In the genomic region with DNA sequence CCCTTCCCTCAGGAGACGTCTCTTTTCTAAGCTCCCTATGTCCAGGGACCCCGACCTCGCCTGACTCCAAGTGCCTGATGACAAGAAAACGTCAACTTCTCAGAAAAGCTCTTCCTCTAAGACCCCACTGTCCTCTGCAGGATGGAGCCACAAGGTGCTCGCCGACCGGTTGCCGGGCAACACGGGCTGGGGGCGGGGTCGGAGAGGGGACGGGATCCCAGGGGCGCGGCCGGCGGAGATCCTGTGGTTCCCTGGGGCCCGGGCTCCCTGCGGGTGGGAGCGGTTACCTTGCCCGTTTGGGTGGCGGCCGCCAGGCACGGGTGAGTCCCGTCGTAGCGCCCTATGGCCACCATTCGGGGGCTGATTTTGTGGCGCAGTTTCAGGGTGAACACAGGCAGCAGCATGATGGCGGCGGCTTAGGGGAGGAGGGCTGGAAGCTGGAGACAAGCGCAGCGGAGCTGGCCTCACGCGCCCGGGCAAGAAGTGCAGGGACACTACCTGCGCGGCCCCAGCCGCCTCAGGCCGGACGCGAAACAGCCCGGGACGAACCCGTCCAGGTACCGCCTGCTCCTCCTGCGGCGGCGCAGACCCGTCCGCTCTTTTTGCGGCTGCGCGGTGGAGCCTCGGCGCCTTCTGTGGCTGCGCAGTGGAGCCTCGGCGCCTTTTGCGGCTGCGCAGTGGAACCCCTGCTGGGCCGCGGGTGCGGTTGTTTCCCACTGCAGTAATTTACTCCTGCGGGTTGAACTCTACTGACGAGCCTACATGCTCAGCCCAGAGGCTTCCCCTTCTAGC, we compare ENCODE assay signal across 8 cellular contexts. TPM values are rescaled to one million over a fixed set of nuclear protein-coding genes. Genes with fewer than 3 reads are reported as not detected.
DNase-seq lines count a peak whose midpoint lies in the region; ATAC-seq, FAIRE-seq and TF ChIP-seq lines count a peak whose summit lies in the region.

TSS of gene BBS2 (minus strand) at position 566 of the 792 bp plus-strand sequence. CDS start at position 404, 162 bp downstream.

- H3K4me1 Mint-ChIP-seq in endodermal cell, result peaks cover 11% of the 10 kb centered on the region

- peaks cover 2% of the 10 kb centered on the region for H3K4me1 ChIP-seq in NT2/D1 (ENCODE audit: insufficient read depth, insufficient read length)
- H3K4me1 ChIP-seq in endodermal cell (ENCODE audit: control insufficient read depth, insufficient read depth, low read length), result no peaks in the 10 kb centered on the region

- H3K27ac Mint-ChIP-seq in endodermal cell, result peak within 1 kb of the TSS; percentile 74

- H3K27me3 Mint-ChIP-seq in endodermal cell (ENCODE audit: insufficient read depth), result peaks cover 11% of the 10 kb centered on the region

- H3K36me3 ChIP-seq in NT2/D1 (ENCODE audit: insufficient read depth, insufficient read length, low read length) (no peaks in the 10 kb centered on the region), endodermal cell (ENCODE audit: control insufficient read depth, insufficient read depth, low read length) (no peaks in the 10 kb centered on the region)

- H3K9ac ChIP-seq in NT2/D1 (ENCODE audit: insufficient read length, low read depth), result peak within 1 kb of the TSS; percentile 92
- peak within 1 kb of the TSS; percentile 60 for H3K9ac ChIP-seq in endodermal cell (ENCODE audit: extremely low read depth, low read length, poor library complexity, severe bottlenecking)

- H3K9me3 ChIP-seq in NT2/D1 (ENCODE audit: insufficient read depth, low read length) (no peaks in the 10 kb centered on the region), endodermal cell (ENCODE audit: control insufficient read depth, low read length) (no peaks in the 10 kb centered on the region)

- H3K36me3 Mint-ChIP-seq in endodermal cell (ENCODE audit: low read depth), result no peaks in the 10 kb centered on the region

- 0 to 1% methylated on average over 29 to 65 of the region's 65 CpGs for WGBS in endodermal cell (ENCODE audit: insufficient coverage in 1 of 2, insufficient read length in 1 of 2), 2 experiments

- peak within 1 kb of the TSS; percentile 38 for H3K27ac ChIP-seq in endodermal cell (ENCODE audit: low read depth, low read length)

- FAIRE-seq in HTR-8/SVneo (lab: Jason Lieb, UNC), result peak; percentile 83

- H3K4me3 Mint-ChIP-seq in endodermal cell, result peak within 1 kb of the TSS; percentile 78

- no peak for TF ChIP-seq CTCF in endodermal cell (conservative IDR thresholded peaks at IDR 0.05)

- H3K27me3 ChIP-seq in NT2/D1 (ENCODE audit: insufficient read depth, insufficient read length) (no peaks in the 10 kb centered on the region), endodermal cell (ENCODE audit: control insufficient read depth, insufficient read depth, low read length, poor library complexity, severe bottlenecking) (no peaks in the 10 kb centered on the region)

- no peaks in the 10 kb centered on the region for H3K9me3 Mint-ChIP-seq in endodermal cell

- H3K4me3 ChIP-seq in NT2/D1 (ENCODE audit: insufficient read length, low read depth) (peak within 1 kb of the TSS; percentile 92), endodermal cell (ENCODE audit: low read length) (peak within 1 kb of the TSS; percentile 91)

- DNase-seq in Caki2 (ENCODE audit: low read depth) (peak; percentile 79), HTR-8/SVneo (ENCODE audit: insufficient read length, low spot score) (peak; percentile 93), NT2/D1 (ENCODE audit: low read depth, low spot score) (peak; percentile 71), endodermal cell (peak; percentile 96), mesenteric fat pad (ENCODE audit: low spot score) (peak; percentile 96)
- peak; percentile 76 for DNase-seq in activated CD8-positive, alpha-beta memory T cell treated with anti-CD3 and anti-CD28 coated beads, Interleukin-2, amount 50 U/mL, for 24 hours (ENCODE audit: extremely low read depth)
- DNase-seq in stimulated activated CD8-positive, alpha-beta memory T cell treated with anti-CD3 and anti-CD28 coated beads, Interleukin-15, amount 100 ng/mL, for 1 hour (ENCODE audit: low read depth), result peak; percentile 78

- peak; percentile 89 for ATAC-seq in GM21381 (IDR thresholded peaks at IDR 0.05; ENCODE audit: unreplicated experiment)

- in situ Hi-C loops in Caki2 (cut with HindIII; ENCODE audit: low pct_unique_long_range_greater_than_20kb, low sequenced_read_pairs), result no loop called here

RNA-seq across cellular contexts. Expression of gene BBS2, which starts in this region (rescaled TPM):
- total RNA-seq in Caki2 (2014; rRNA removed; shearing (Covaris generic); ENCODE audit: low replicate concordance), result 33.6 and 62.2 TPM in 2 replicates
- total RNA-seq in endodermal cell (10 to 100 TPM; 35.3 to 52.6 TPM), mesenteric fat pad (24.9 TPM)
- polyA plus RNA-seq in endodermal cell (2013, experiment 1 of 2), result 58.4 TPM
- polyA plus RNA-seq in endodermal cell (2013, experiment 2 of 2), result 60.3 TPM

Comparison
In these comparisons a context has a peak if more than half of its experiments do, and no peak if none do; other contexts are left out.
1. Peak in every context shown above with its lines: DNase-seq, ATAC-seq, H3K4me3 ChIP-seq and H3K27ac ChIP-seq.